2 cellular contexts compared by ENCODE assay signal in the genomic region with DNA sequence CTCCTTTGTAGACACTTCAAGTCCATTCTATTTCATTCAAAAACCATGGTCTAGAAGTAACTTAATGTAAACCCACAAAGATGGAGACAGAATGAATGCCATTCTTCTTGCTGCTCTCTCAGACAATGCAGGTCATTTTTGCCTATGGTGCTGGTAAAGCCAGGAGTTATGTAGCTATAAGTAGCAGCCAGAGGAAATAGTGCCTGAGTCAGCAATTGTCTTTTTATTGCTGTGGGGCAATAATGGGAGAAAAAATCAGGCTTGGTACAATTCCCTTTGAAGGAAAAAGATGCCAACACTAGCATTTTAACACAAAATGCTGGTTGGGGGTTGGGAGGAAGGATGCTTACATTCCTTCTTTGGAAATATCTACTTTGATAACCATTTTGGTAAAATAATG.
TF ChIP-seq lines count a peak whose summit lies in the region.

No MANE protein-coding gene starts in this region.

TF ChIP-seq in A549, 52 proteins besides CTCF, POLR2A, EP300 and RAD21:
- peak; percentile 77 for TF ChIP-seq MAFK (IDR thresholded peaks at IDR 0.05; ENCODE audit: partially characterized antibody)
- no peak for TF ChIP-seq NR3C1 (IDR thresholded peaks at IDR 0.05)
- TF ChIP-seq NPAS2 (CRISPR knock-in tag; IDR thresholded peaks at IDR 0.05; ENCODE audit: borderline replicate concordance): no peak

TF ChIP-seq in IMR-90, 13 proteins besides CTCF, POLR2A, EP300 and RAD21:
- TF ChIP-seq NFE2L2 (IDR thresholded peaks at IDR 0.05; ENCODE audit: low read depth, low read length) (no peak), MAFK (IDR thresholded peaks at IDR 0.05; ENCODE audit: low read depth, low read length) (peak; percentile 82), RCOR1 (IDR thresholded peaks at IDR 0.05; ENCODE audit: insufficient replicate concordance, low read length) (no peak), MAZ (IDR thresholded peaks at IDR 0.05; ENCODE audit: borderline replicate concordance, low read depth, low read length) (no peak)
TF ChIP-seq in IMR-90: peak in this region for 1.
